ENCODE assay signal across 22 cellular contexts in the genomic region with DNA sequence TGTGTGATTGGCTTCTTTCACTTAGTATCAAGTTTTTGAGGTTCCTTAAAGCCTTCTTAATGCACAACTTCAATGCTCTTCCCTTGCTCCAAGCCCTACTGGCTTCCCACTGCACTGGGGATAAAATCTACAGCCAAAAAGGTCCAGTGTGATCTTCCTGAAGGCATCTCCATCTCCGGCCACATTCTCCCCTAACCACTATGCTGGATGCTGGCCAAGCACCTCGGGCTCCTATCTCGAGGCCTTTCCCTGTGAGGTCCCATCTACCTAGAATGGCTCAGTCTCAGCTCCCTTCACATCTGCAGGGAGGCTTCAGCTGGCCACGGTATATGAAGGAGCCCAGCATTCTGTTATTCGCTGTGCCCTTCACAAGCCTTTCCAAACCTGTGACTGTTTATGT. TPM values are rescaled to one million over a fixed set of nuclear protein-coding genes. Genes with fewer than 3 reads are reported as not detected.
"Had no signal": no experiment of that assay in that cellular context is flagged by ENCODE, and none has a peak within 500 bp of the region (broad histone marks: within the 10 kb centered on the region; RNA-seq: fewer than 3 reads in every experiment).

No MANE protein-coding gene starts in this region.

- H3K27me3 ChIP-seq: adrenal gland, gastroesophageal sphincter, ovary, suprapubic skin, upper lobe of left lung had no signal

- H3K4me1 Mint-ChIP-seq: activated B cell treated with CpG ODN at 0.5 μM for 24 hours; activated CD4-positive, alpha-beta T cell treated with anti-CD3 and anti-CD28 coated beads, Interleukin-2, amount 10 ng/mL, durations not matched to agents 24 days and 14 days; memory B cell had no signal

- H3K9me3 Mint-ChIP-seq: activated B cell treated with CpG ODN at 0.5 μM for 24 hours; activated CD4-positive, alpha-beta T cell treated with anti-CD3 and anti-CD28 coated beads, Interleukin-2, amount 10 ng/mL, durations not matched to agents 24 days and 14 days; memory B cell; natural killer cell treated with Interleukin-12 subunit alpha and Interleukin-12 subunit beta and Interleukin-15 and Interleukin-18, amount 100 ng/mL, for 72 hours had no signal

- H3K36me3 ChIP-seq: adrenal gland, gastroesophageal sphincter, left ventricle myocardium inferior, ovary, suprapubic skin, upper lobe of left lung had no signal

- H3K4me3 Mint-ChIP-seq: activated B cell treated with CpG ODN at 0.5 μM for 24 hours; activated CD4-positive, alpha-beta T cell treated with anti-CD3 and anti-CD28 coated beads, Interleukin-2, amount 10 ng/mL, durations not matched to agents 24 days and 14 days; activated T-helper 17 cell treated with anti-CD3 and anti-CD28 coated beads, Interleukin-2, amount 50 U/mL, for 72 hours; memory B cell; natural killer cell treated with Interleukin-12 subunit alpha and Interleukin-12 subunit beta and Interleukin-15 and Interleukin-18, amount 100 ng/mL, for 72 hours had no signal

- DNase-seq: activated B cell treated with CpG ODN at 0.5 μM for 24 hours; activated CD4-positive, alpha-beta T cell treated with anti-CD3 and anti-CD28 coated beads, Interleukin-2, amount 10 ng/mL, durations not matched to agents 24 days and 14 days; activated CD8-positive, alpha-beta memory T cell treated with anti-CD3 and anti-CD28 coated beads for 24 hours; activated naive CD4-positive, alpha-beta T cell treated with anti-CD3 and anti-CD28 coated beads, Interleukin-2, amount 50 U/mL, for 16 hours; activated T-cell treated with anti-CD3 and anti-CD28 coated beads for 4 hours; adrenal gland; central memory CD4-positive, alpha-beta T cell; effector CD8-positive, alpha-beta T cell; kidney; left ventricle myocardium inferior; ovary; stimulated activated CD4-positive, alpha-beta T cell treated with anti-CD3 and anti-CD28 coated beads, Interleukin-4, amount 100 ng/mL, for 1 hour; stimulated activated CD8-positive, alpha-beta memory T cell treated with anti-CD3 and anti-CD28 coated beads, Interleukin-4, amount 100 ng/mL, for 48 hours; stimulated activated naive CD8-positive, alpha-beta T cell treated with anti-CD3 and anti-CD28 coated beads, Interleukin-15, Interleukin-2, amounts not matched to agents 100 U/mL and 50 U/mL, for 24 hours; upper lobe of left lung had no signal

- FAIRE-seq: kidney, TTC549 had no signal

- H3K9me3 ChIP-seq: adrenal gland, gastroesophageal sphincter, left ventricle myocardium inferior, ovary, suprapubic skin, upper lobe of left lung had no signal

- H3K27me3 Mint-ChIP-seq: activated B cell treated with CpG ODN at 0.5 μM for 24 hours had no signal

- H3K36me3 Mint-ChIP-seq: memory B cell; natural killer cell treated with Interleukin-12 subunit alpha and Interleukin-12 subunit beta and Interleukin-15 and Interleukin-18, amount 100 ng/mL, for 72 hours had no signal

- ATAC-seq: activated T-helper 17 cell treated with anti-CD3 and anti-CD28 coated beads, Interleukin-2, amount 50 U/mL, for 72 hours; gastroesophageal sphincter; natural killer cell treated with Interleukin-12 subunit alpha and Interleukin-12 subunit beta and Interleukin-15 and Interleukin-18, amount 100 ng/mL, for 72 hours; stimulated activated naive CD8-positive, alpha-beta T cell treated with anti-CD3 and anti-CD28 coated beads, Interleukin-15, Interleukin-2, amounts not matched to agents 100 U/mL and 50 U/mL, for 24 hours had no signal

- H3K27ac ChIP-seq: adrenal gland, coronary artery, ovary, suprapubic skin, upper lobe of left lung had no signal

- H3K27ac Mint-ChIP-seq: activated B cell treated with CpG ODN at 0.5 μM for 24 hours; activated CD4-positive, alpha-beta T cell treated with anti-CD3 and anti-CD28 coated beads, Interleukin-2, amount 10 ng/mL, durations not matched to agents 24 days and 14 days; activated T-helper 17 cell treated with anti-CD3 and anti-CD28 coated beads, Interleukin-2, amount 50 U/mL, for 72 hours; memory B cell; natural killer cell treated with Interleukin-12 subunit alpha and Interleukin-12 subunit beta and Interleukin-15 and Interleukin-18, amount 100 ng/mL, for 72 hours had no signal

- H3K4me3 ChIP-seq: adrenal gland, coronary artery, gastroesophageal sphincter, left ventricle myocardium inferior, ovary, suprapubic skin, upper lobe of left lung had no signal

RNA-seq across cellular contexts. Expression of gene CNKSR3, which starts 48.1 kb away (rescaled TPM):
- total RNA-seq: activated CD4-positive, alpha-beta T cell treated with anti-CD3 and anti-CD28 coated beads, Interleukin-2, amount 10 ng/mL, durations not matched to agents 24 days and 14 days had no signal
